Comparison of ENCODE assay signal across 1 cellular context in genomic region chr5:10761842-10762165, GRCh38.
TF ChIP-seq lines count a peak whose summit lies in the region.

No MANE protein-coding gene starts in this region.

TF ChIP-seq in H1, 55 proteins besides CTCF, POLR2A, EP300 and RAD21:
- TF ChIP-seq CHD7 (IDR thresholded peaks at IDR 0.05; ENCODE audit: insufficient replicate concordance, low read length) (no peak), CREB1 (IDR thresholded peaks at IDR 0.05) (no peak), TBP (IDR thresholded peaks at IDR 0.05; ENCODE audit: low read depth, low read length) (no peak), ASH2L (IDR thresholded peaks at IDR 0.05; ENCODE audit: low read length) (peak; percentile 57)
- TF ChIP-seq, protein P1, sequence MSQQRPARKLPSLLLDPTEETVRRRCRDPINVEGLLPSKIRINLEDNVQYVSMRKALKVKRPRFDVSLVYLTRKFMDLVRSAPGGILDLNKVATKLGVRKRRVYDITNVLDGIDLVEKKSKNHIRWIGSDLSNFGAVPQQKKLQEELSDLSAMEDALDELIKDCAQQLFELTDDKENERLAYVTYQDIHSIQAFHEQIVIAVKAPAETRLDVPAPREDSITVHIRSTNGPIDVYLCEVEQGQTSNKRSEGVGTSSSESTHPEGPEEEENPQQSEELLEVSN (IDR thresholded peaks at IDR 0.05), result no peak
